ENCODE assay signal across 20 cellular contexts in genomic region chr22:50739894-50740293, GRCh38. TPM values are rescaled to one million over a fixed set of nuclear protein-coding genes. Genes with fewer than 3 reads are reported as not detected.
DNase-seq lines count a peak whose midpoint lies in the region; ATAC-seq and TF ChIP-seq lines count a peak whose summit lies in the region.
"Had no signal": no experiment of that assay in that cellular context is flagged by ENCODE, and none has a peak within 500 bp of the region (broad histone marks: within the 10 kb centered on the region; RNA-seq: fewer than 3 reads in every experiment).

No MANE protein-coding gene starts in this region.

- TF ChIP-seq CTCF in SK-N-SH (IDR thresholded peaks at IDR 0.05), result no peak
- no peak for TF ChIP-seq CTCF in osteoblast (IDR thresholded peaks at IDR 0.05; ENCODE audit: extremely low read depth, low read depth, low read length)
- TF ChIP-seq CTCF in thyroid gland (IDR thresholded peaks at IDR 0.05), result no peak

- ATAC-seq in SK-N-SH treated with all-trans-retinoic acid at 6 μM for 48 hours, result no peak
- ATAC-seq in activated CD8-positive, alpha-beta memory T cell treated with anti-CD3 and anti-CD28 coated beads, Interleukin-2, amount 10 ng/mL, durations not matched to agents 7 days and 5 days, result no peak
- ATAC-seq: stimulated activated naive B cell treated with anti-CD40 and anti-IgM and Interleukin-4, amounts not matched to agents 10 μg/mL and 1 μg/mL and 100 μg/mL, for 72 hours had no signal

- no peak overlapping the region for H3K4me3 Mint-ChIP-seq in activated CD8-positive, alpha-beta memory T cell treated with anti-CD3 and anti-CD28 coated beads, Interleukin-2, amount 10 ng/mL, durations not matched to agents 7 days and 5 days
- H3K4me3 Mint-ChIP-seq: activated naive CD4-positive, alpha-beta T cell treated with anti-CD3 and anti-CD28 coated beads, Interleukin-2, amount 50 U/mL, for 24 hours; brain; CD8-positive, alpha-beta memory T cell; stimulated activated naive B cell treated with anti-CD40 and anti-IgM and Interleukin-4, amounts not matched to agents 10 μg/mL and 1 μg/mL and 100 μg/mL, for 72 hours had no signal

- no peaks in the 10 kb centered on the region; a peak in 1 of 4 replicates for H3K4me1 ChIP-seq in SK-N-SH (ENCODE audit: control insufficient read depth in 1 of 2, insufficient read depth in 2 of 2, low read depth in 1 of 2, low read length in 1 of 2)
- H3K4me1 ChIP-seq in osteoblast (ENCODE audit: insufficient read depth, low read length), result no peaks in the 10 kb centered on the region
- no peaks in the 10 kb centered on the region for H3K4me1 ChIP-seq in thyroid gland
- H3K4me1 ChIP-seq: esophagus squamous epithelium had no signal

- POLR2A ChIA-PET in SK-N-SH (lab: Yijun Ruan, JAX), result no interaction called here

- TF ChIP-seq RAD21 in SK-N-SH (IDR thresholded peaks at IDR 0.05; ENCODE audit: low read length), result no peak

- H3K36me3 ChIP-seq in SK-N-SH (replicated peaks in 1 of 2; ENCODE audit: control insufficient read depth in 1 of 2, insufficient read depth in 2 of 2, low read length in 1 of 2), result no peaks in the 10 kb centered on the region
- no peaks in the 10 kb centered on the region for H3K36me3 ChIP-seq in osteoblast (ENCODE audit: insufficient read depth, low read length)
- H3K36me3 ChIP-seq in thyroid gland, result no peaks in the 10 kb centered on the region
- H3K36me3 ChIP-seq: esophagus squamous epithelium, MG63, ovary had no signal

- no peak for TF ChIP-seq POLR2A in thyroid gland (IDR thresholded peaks at IDR 0.05)

- H2AFZ ChIP-seq in SK-N-SH (ENCODE audit: low read depth) (no peak overlapping the region), osteoblast (ENCODE audit: low read length) (no peak overlapping the region)

- TF ChIP-seq EP300 in SK-N-SH (IDR thresholded peaks at IDR 0.05; ENCODE audit: borderline replicate concordance in 1 of 2, low read depth in 1 of 2, low read length in 1 of 2), result no peak

- WGBS in SK-N-SH (ENCODE audit: low lambda C conversion rate), result 63% methylated on average over 6 of the region's 12 CpGs
- WGBS in thyroid gland, 2 donors, result 82 to 84% methylated on average over 12 of the region's 12 CpGs

- DNase-seq in SK-N-SH (no peak), NCI-H1105 (lab: John Stamatoyannopoulos, UW) (peak; percentile 78), osteoblast (ENCODE audit: insufficient read length, low spot score, missing footprints) (peak; percentile 76), nucleus accumbens (lab: John Stamatoyannopoulos, UW) (no peak), thyroid gland (no peak)
- DNase-seq in activated CD8-positive, alpha-beta memory T cell treated with anti-CD3 and anti-CD28 coated beads, Interleukin-2, amount 10 ng/mL, durations not matched to agents 7 days and 5 days, result peak; percentile 26
- DNase-seq in central memory CD4-positive, alpha-beta T cell, result no peak
- DNase-seq: CD8-positive, alpha-beta memory T cell; esophagus squamous epithelium; H7; MG63; NCI-H446 treated with DMSO at 0.1 percent for 48 hours; OCI-M1; stimulated activated naive B cell treated with anti-CD40 and anti-IgM and Interleukin-4, amounts not matched to agents 10 μg/mL and 1 μg/mL and 100 μg/mL, for 72 hours had no signal

- no peaks in the 10 kb centered on the region for H3F3A ChIP-seq in SK-N-SH (replicated peaks; ENCODE audit: insufficient read depth)

- no peaks in the 10 kb centered on the region for H3K4me1 Mint-ChIP-seq in activated CD8-positive, alpha-beta memory T cell treated with anti-CD3 and anti-CD28 coated beads, Interleukin-2, amount 10 ng/mL, durations not matched to agents 7 days and 5 days
- H3K4me1 Mint-ChIP-seq: activated naive CD4-positive, alpha-beta T cell treated with anti-CD3 and anti-CD28 coated beads, Interleukin-2, amount 50 U/mL, for 24 hours; brain; CD8-positive, alpha-beta memory T cell; stimulated activated naive B cell treated with anti-CD40 and anti-IgM and Interleukin-4, amounts not matched to agents 10 μg/mL and 1 μg/mL and 100 μg/mL, for 72 hours had no signal

- H3K4me3 ChIP-seq in SK-N-SH (ENCODE audit: low read depth in 2 of 2, low read length in 1 of 2) (no peak overlapping the region), osteoblast (ENCODE audit: insufficient read depth, low read length) (no peak overlapping the region), thyroid gland (replicated peaks in 1 of 3) (no peak overlapping the region)
- H3K4me3 ChIP-seq: esophagus squamous epithelium, MG63, ovary, smooth muscle cell had no signal

- H3K27me3 Mint-ChIP-seq in activated CD8-positive, alpha-beta memory T cell treated with anti-CD3 and anti-CD28 coated beads, Interleukin-2, amount 10 ng/mL, durations not matched to agents 7 days and 5 days, result peaks cover 7% of the 10 kb centered on the region
- H3K27me3 Mint-ChIP-seq: activated naive CD4-positive, alpha-beta T cell treated with anti-CD3 and anti-CD28 coated beads, Interleukin-2, amount 50 U/mL, for 24 hours had no signal

- no peaks in the 10 kb centered on the region for H3K9me3 ChIP-seq in SK-N-SH
- no peaks in the 10 kb centered on the region for H3K9me3 ChIP-seq in osteoblast (ENCODE audit: low read depth, low read length)
- H3K9me3 ChIP-seq in thyroid gland, result no peaks in the 10 kb centered on the region
- H3K9me3 ChIP-seq: esophagus squamous epithelium, MG63, ovary had no signal

- H3K27ac Mint-ChIP-seq in activated CD8-positive, alpha-beta memory T cell treated with anti-CD3 and anti-CD28 coated beads, Interleukin-2, amount 10 ng/mL, durations not matched to agents 7 days and 5 days, result no peak overlapping the region
- H3K27ac Mint-ChIP-seq: activated naive CD4-positive, alpha-beta T cell treated with anti-CD3 and anti-CD28 coated beads, Interleukin-2, amount 50 U/mL, for 24 hours; brain; CD8-positive, alpha-beta memory T cell; stimulated activated naive B cell treated with anti-CD40 and anti-IgM and Interleukin-4, amounts not matched to agents 10 μg/mL and 1 μg/mL and 100 μg/mL, for 72 hours had no signal

- H3K9ac ChIP-seq in SK-N-SH, result no peak overlapping the region

- intact Hi-C loops in thyroid gland (cut with DNase I), result no loop called here

- H3K9me3 Mint-ChIP-seq in activated CD8-positive, alpha-beta memory T cell treated with anti-CD3 and anti-CD28 coated beads, Interleukin-2, amount 10 ng/mL, durations not matched to agents 7 days and 5 days (ENCODE audit: low read depth), result no peaks in the 10 kb centered on the region
- H3K9me3 Mint-ChIP-seq: activated naive CD4-positive, alpha-beta T cell treated with anti-CD3 and anti-CD28 coated beads, Interleukin-2, amount 50 U/mL, for 24 hours; brain; CD8-positive, alpha-beta memory T cell; stimulated activated naive B cell treated with anti-CD40 and anti-IgM and Interleukin-4, amounts not matched to agents 10 μg/mL and 1 μg/mL and 100 μg/mL, for 72 hours had no signal

- no peaks in the 10 kb centered on the region for H4K20me1 ChIP-seq in SK-N-SH (ENCODE audit: insufficient read depth)
- H4K20me1 ChIP-seq in osteoblast (ENCODE audit: insufficient read depth, low read length), result no peaks in the 10 kb centered on the region

- H3K27ac ChIP-seq in SK-N-SH (ENCODE audit: low read depth in 2 of 2, low read length in 1 of 2) (no peak overlapping the region), osteoblast (ENCODE audit: low read depth, low read length) (no peak overlapping the region), thyroid gland (no peak overlapping the region)
- H3K27ac ChIP-seq: esophagus squamous epithelium, ovary had no signal

- H3K79me2 ChIP-seq in SK-N-SH (ENCODE audit: insufficient read depth), result no peaks in the 10 kb centered on the region
- H3K79me2 ChIP-seq in osteoblast (ENCODE audit: insufficient read depth, low read length), result no peaks in the 10 kb centered on the region

- H3K36me3 Mint-ChIP-seq in activated CD8-positive, alpha-beta memory T cell treated with anti-CD3 and anti-CD28 coated beads, Interleukin-2, amount 10 ng/mL, durations not matched to agents 7 days and 5 days, result no peaks in the 10 kb centered on the region
- H3K36me3 Mint-ChIP-seq: activated naive CD4-positive, alpha-beta T cell treated with anti-CD3 and anti-CD28 coated beads, Interleukin-2, amount 50 U/mL, for 24 hours; brain; CD8-positive, alpha-beta memory T cell; stimulated activated naive B cell treated with anti-CD40 and anti-IgM and Interleukin-4, amounts not matched to agents 10 μg/mL and 1 μg/mL and 100 μg/mL, for 72 hours had no signal

- H3K4me2 ChIP-seq in SK-N-SH (no peak overlapping the region), osteoblast (ENCODE audit: insufficient read depth, low read length) (no peak overlapping the region)
- H3K4me2 ChIP-seq: smooth muscle cell had no signal

- H3K27me3 ChIP-seq in SK-N-SH (ENCODE audit: insufficient read depth) (no peaks in the 10 kb centered on the region), osteoblast (ENCODE audit: insufficient read depth, low read length) (peaks cover 25% of the 10 kb centered on the region), thyroid gland (no peaks in the 10 kb centered on the region)
- H3K27me3 ChIP-seq: MG63, ovary had no signal

- H3K9me2 ChIP-seq in SK-N-SH, result no peaks in the 10 kb centered on the region

- CTCF ChIA-PET in SK-N-SH (lab: Yijun Ruan, JAX), result no interaction called here
- CTCF ChIA-PET in activated CD8-positive, alpha-beta memory T cell treated with anti-CD3 and anti-CD28 coated beads, Interleukin-2, amount 10 ng/mL, durations not matched to agents 7 days and 5 days (lab: Charles Lee), result no interaction called here

TF ChIP-seq in SK-N-SH, 30 proteins besides CTCF, POLR2A, EP300 and RAD21 (continues in another document):
- TF ChIP-seq MEF2A (IDR thresholded peaks at IDR 0.05; ENCODE audit: borderline replicate concordance, low read depth), result no peak
- TF ChIP-seq ELF1 (IDR thresholded peaks at IDR 0.05), result no peak
- TF ChIP-seq FOSL2 (IDR thresholded peaks at IDR 0.05; ENCODE audit: borderline replicate concordance, low read depth), result no peak

TF ChIP-seq in SK-N-SH treated with all-trans-retinoic acid at 6 μM for 48 hours, 23 proteins besides CTCF, POLR2A, EP300 and RAD21 (continues in another document):
- no peak for TF ChIP-seq ZFP3 (CRISPR knock-in tag; IDR thresholded peaks at IDR 0.05)
- no peak for TF ChIP-seq SNAI2 (CRISPR knock-in tag; IDR thresholded peaks at IDR 0.05)

RNA-seq across cellular contexts. Expression of gene ACR, which starts 1.9 kb away (rescaled TPM):
- polyA plus RNA-seq in SK-N-SH (2012; rRNA removed), result 0.08 and 0.15 TPM in 2 replicates
- polyA plus RNA-seq in SK-N-SH (2012; cell fraction: cytosol; rRNA removed), result 0.07 TPM in 1 of 2 replicates, not detected in the other
- 0.41 and 0.42 TPM in 2 replicates for polyA plus RNA-seq in SK-N-SH (2012; cell fraction: nucleus; rRNA removed)
- not detected for total RNA-seq in activated CD8-positive, alpha-beta memory T cell treated with anti-CD3 and anti-CD28 coated beads, Interleukin-2, amount 10 ng/mL, durations not matched to agents 7 days and 5 days
- total RNA-seq in osteoblast (1.4 TPM in 1 of 2 replicates, not detected in the other), thyroid gland (1 to 10 TPM in 1 of 4 donors, under 1 TPM in 1, not detected in 2; 0.27 to 1.4 TPM)
- total RNA-seq: CD8-positive, alpha-beta memory T cell; esophagus squamous epithelium; H7; HT1080 had no signal
- polyA plus RNA-seq: CD8-positive, alpha-beta memory T cell; smooth muscle cell had no signal

RNA-seq across cellular contexts. Expression of gene RABL2B, which starts 43.5 kb away (rescaled TPM):
- polyA plus RNA-seq in SK-N-SH (2012; rRNA removed), result 61.7 and 72.9 TPM in 2 replicates
- polyA plus RNA-seq in SK-N-SH (2012; cell fraction: cytosol; rRNA removed), result 45.2 and 47.8 TPM in 2 replicates
- polyA plus RNA-seq in SK-N-SH (2012; cell fraction: nucleus; rRNA removed), result 184 and 246 TPM in 2 replicates
- 10 to 100 TPM; 21.9 to 26.6 TPM for total RNA-seq in activated CD8-positive, alpha-beta memory T cell treated with anti-CD3 and anti-CD28 coated beads, Interleukin-2, amount 10 ng/mL, durations not matched to agents 7 days and 5 days
- total RNA-seq in osteoblast (17.7 and 20.3 TPM in 2 replicates), thyroid gland (10 to 100 TPM; 20.7 to 29.3 (median 27.0) TPM)

Comparison
In these comparisons a context has a peak if more than half of its experiments do, and no peak if none do; other contexts are left out.
1. DNase-seq: peak in NCI-H1105 (single experiment), activated CD8-positive, alpha-beta memory T cell treated with anti-CD3 and anti-CD28 coated beads, Interleukin-2, amount 10 ng/mL, durations not matched to agents 7 days and 5 days (single experiment) and osteoblast (single experiment); none in SK-N-SH (single experiment), nucleus accumbens (0 of 56), central memory CD4-positive, alpha-beta T cell (single experiment) and thyroid gland (0 of 2).